In the genomic region with DNA sequence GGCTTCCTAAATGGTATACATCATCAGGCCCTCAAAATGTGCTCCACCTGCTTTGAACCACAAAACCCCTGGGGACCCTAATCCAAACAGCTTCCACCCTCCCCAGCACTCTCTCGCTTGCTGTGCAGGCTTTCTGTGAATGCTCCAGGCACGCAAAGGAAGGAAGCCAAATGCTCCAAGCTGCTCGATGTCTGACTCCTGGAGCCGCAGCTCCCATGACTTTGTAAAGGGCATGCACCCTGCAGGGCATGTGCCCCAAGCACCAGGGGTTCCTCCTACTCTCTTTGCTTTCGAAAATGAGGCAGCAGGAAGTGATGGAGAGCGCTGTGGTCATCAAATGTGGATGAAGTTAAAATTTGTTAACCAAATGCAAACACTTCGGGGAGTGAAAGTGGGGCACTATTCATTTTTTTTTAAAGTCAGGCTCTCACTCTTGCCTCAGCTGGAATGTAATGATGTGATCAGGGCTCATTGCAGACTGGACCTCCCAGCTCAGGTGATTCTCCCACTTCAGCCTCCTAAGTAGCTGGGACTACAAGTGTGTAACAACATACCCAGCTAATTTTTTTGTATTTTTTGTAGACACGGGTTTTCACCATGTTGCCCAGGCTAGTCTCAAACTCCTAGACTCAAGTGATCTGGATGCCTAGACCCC, we compare ENCODE assay signal across 8 cellular contexts.
DNase-seq lines count a peak whose midpoint lies in the region; ATAC-seq and TF ChIP-seq lines count a peak whose summit lies in the region.
"Not testable (repeated sequence)": the region's sequence is repeated elsewhere in the genome, so short reads cannot be mapped to it uniquely, and the experiment has no call there.

No MANE protein-coding gene starts in this region.

- TF ChIP-seq CTCF in CD4-positive, alpha-beta T cell (IDR thresholded peaks at IDR 0.05) = not testable (repeated sequence)

- not testable (repeated sequence) for H3K14ac ChIP-seq in mesenchymal stem cell (ENCODE audit: low read length in 2 of 2)

- H3K4me1 Mint-ChIP-seq in CD4-positive, alpha-beta T cell (ENCODE audit: low read depth); T-helper 1 cell treated with Interleukin-12 subunit alpha and Interleukin-12 subunit beta and Interleukin-4 antibody, amounts not matched to agents 30 μg/mL and 1 μg/mL, for 36 hours (ENCODE audit: low read depth): not testable (repeated sequence)

- not testable (repeated sequence) for DNase-seq in CD4-positive, alpha-beta T cell
- DNase-seq in NCI-H146 treated with DMSO at 0.1 percent for 48 hours (lab: John Stamatoyannopoulos, UW; ENCODE audit: unreplicated experiment) = peak; percentile 50
- peak; percentile 56 for DNase-seq in dedifferentiated amniotic fluid mesenchymal stem cell (ENCODE audit: extremely low spot score)
- peak; percentile 75 for DNase-seq in mesenchymal stem cell

- H3K27me3 ChIP-seq in CD4-positive, alpha-beta T cell (ENCODE audit: control insufficient read depth, insufficient read depth, low read length); mesenchymal stem cell (ENCODE audit: control insufficient read depth in 1 of 2, insufficient read depth in 1 of 2, low read length in 2 of 2): not testable (repeated sequence)

- not testable (repeated sequence) for H3K27ac ChIP-seq in CD4-positive, alpha-beta T cell (ENCODE audit: low read depth, low read length)
- peak overlapping the region; percentile 78 for H3K27ac ChIP-seq in mesenchymal stem cell (ENCODE audit: low read length, poor library complexity, severe bottlenecking)

- H2AFZ ChIP-seq in mesenchymal stem cell (ENCODE audit: low read depth, low read length) = not testable (repeated sequence)

- H2BK5ac ChIP-seq in mesenchymal stem cell (ENCODE audit: low read depth, low read length, poor library complexity, severe bottlenecking) = not testable (repeated sequence)

- peak overlapping the region in 1 of 2 experiments; percentile 13 for H3K18ac ChIP-seq in mesenchymal stem cell (ENCODE audit: low read depth in 1 of 2, low read length in 2 of 2)

- not testable (repeated sequence) for H4K91ac ChIP-seq in mesenchymal stem cell (ENCODE audit: low read length)

- H3K27me3 Mint-ChIP-seq in CD4-positive, alpha-beta T cell; T-helper 1 cell treated with Interleukin-12 subunit alpha and Interleukin-12 subunit beta and Interleukin-4 antibody, amounts not matched to agents 30 μg/mL and 1 μg/mL, for 36 hours (ENCODE audit: low read depth): not testable (repeated sequence)

- not testable (repeated sequence) for H3K4ac ChIP-seq in mesenchymal stem cell (ENCODE audit: low read depth in 1 of 2, low read length in 2 of 2)

- peak overlapping the region; percentile 33 for H3K9ac ChIP-seq in mesenchymal stem cell (ENCODE audit: low read length)

- CTCF ChIA-PET in CD4-positive, alpha-beta T cell (lab: Charles Lee) = not testable (repeated sequence)

- H3K27ac Mint-ChIP-seq in CD4-positive, alpha-beta T cell = not testable (repeated sequence)
- peak overlapping the region; percentile 17 for H3K27ac Mint-ChIP-seq in T-helper 1 cell treated with Interleukin-12 subunit alpha and Interleukin-12 subunit beta and Interleukin-4 antibody, amounts not matched to agents 30 μg/mL and 1 μg/mL, for 36 hours

- intact Hi-C loops in CD4-positive, alpha-beta T cell (cut with DNase I, micrococcal nuclease) = not testable (repeated sequence)

- H3K79me1 ChIP-seq in mesenchymal stem cell (replicated peaks; ENCODE audit: low read length, poor library complexity, severe bottlenecking) = not testable (repeated sequence)

- not testable (repeated sequence) for H3K9me3 ChIP-seq in CD4-positive, alpha-beta T cell (ENCODE audit: control insufficient read depth, low read length); mesenchymal stem cell (ENCODE audit: control insufficient read depth, low read length)

- peak; percentile 24 for ATAC-seq in CD4-positive, alpha-beta T cell (ENCODE audit: poor library complexity)
- ATAC-seq in GM18867 (IDR thresholded peaks at IDR 0.05; ENCODE audit: unreplicated experiment) = peak; percentile 96
- ATAC-seq in GM21825 (IDR thresholded peaks at IDR 0.05; ENCODE audit: unreplicated experiment) = peak; percentile 94
- ATAC-seq in HG03175 (IDR thresholded peaks at IDR 0.05; ENCODE audit: unreplicated experiment) = peak; percentile 94

- 40% methylated on average over 8 of the region's 8 CpGs for WGBS in mesenchymal stem cell

- not testable (repeated sequence) for H3K36me3 ChIP-seq in mesenchymal stem cell (ENCODE audit: control insufficient read depth in 1 of 2, insufficient read depth in 2 of 2, low read depth in 1 of 2, low read length in 2 of 2)

- POLR2A ChIA-PET in CD4-positive, alpha-beta T cell (lab: Charles Lee) = not testable (repeated sequence)

- peak overlapping the region in 1 of 2 experiments; percentile 46 for H3K23ac ChIP-seq in mesenchymal stem cell (ENCODE audit: low read length in 2 of 2)

- H2BK15ac ChIP-seq in mesenchymal stem cell (ENCODE audit: low read depth, poor library complexity, severe bottlenecking) = not testable (repeated sequence)

- peak overlapping the region; percentile 11 for H3K4me2 ChIP-seq in mesenchymal stem cell (ENCODE audit: low read length, poor library complexity, severe bottlenecking)

- H3K4me3 Mint-ChIP-seq in CD4-positive, alpha-beta T cell; T-helper 1 cell treated with Interleukin-12 subunit alpha and Interleukin-12 subunit beta and Interleukin-4 antibody, amounts not matched to agents 30 μg/mL and 1 μg/mL, for 36 hours: not testable (repeated sequence)

- H3K4me1 ChIP-seq in mesenchymal stem cell (ENCODE audit: control insufficient read depth, insufficient read depth, low read depth, low read length) = not testable (repeated sequence)

- not testable (repeated sequence) for H3K4me3 ChIP-seq in mesenchymal stem cell (ENCODE audit: insufficient read depth in 1 of 2, low read depth in 1 of 2, low read length in 2 of 2)

- H2BK120ac ChIP-seq in mesenchymal stem cell (ENCODE audit: low read depth, low read length) = not testable (repeated sequence)

- H4K8ac ChIP-seq in mesenchymal stem cell (ENCODE audit: low read length) = not testable (repeated sequence)

- H2AK5ac ChIP-seq in mesenchymal stem cell (ENCODE audit: low read length, severe bottlenecking) = not testable (repeated sequence)

- not testable (repeated sequence) for H2BK12ac ChIP-seq in mesenchymal stem cell (ENCODE audit: low read length in 2 of 2)

- H3K9me3 Mint-ChIP-seq in CD4-positive, alpha-beta T cell; T-helper 1 cell treated with Interleukin-12 subunit alpha and Interleukin-12 subunit beta and Interleukin-4 antibody, amounts not matched to agents 30 μg/mL and 1 μg/mL, for 36 hours: not testable (repeated sequence)

- not testable (repeated sequence) for H3K36me3 Mint-ChIP-seq in CD4-positive, alpha-beta T cell (ENCODE audit: low read depth); T-helper 1 cell treated with Interleukin-12 subunit alpha and Interleukin-12 subunit beta and Interleukin-4 antibody, amounts not matched to agents 30 μg/mL and 1 μg/mL, for 36 hours (ENCODE audit: low read depth)

Comparison
In these comparisons a context has a peak if more than half of its experiments do, and no peak if none do; other contexts are left out.
1. ATAC-seq: peak in every context shown above with its lines; median percentile 96 in GM18867; 94 in GM21825; 94 in HG03175; 24 in CD4-positive, alpha-beta T cell.